In genomic region chr5:18465833-18466681, GRCh38 we compare ENCODE assay signal across 8 cellular contexts.
A peak's percentile ranks its signal among the peaks of the same experiment; 100 is the strongest.
DNase-seq lines count a peak whose midpoint lies in the region; ATAC-seq lines count a peak whose summit lies in the region.

No MANE protein-coding gene starts in this region.

- peak; percentile 86 for ATAC-seq in GM19463 (IDR thresholded peaks at IDR 0.05; ENCODE audit: unreplicated experiment)
- no peak for ATAC-seq in GM21786 (IDR thresholded peaks at IDR 0.05; ENCODE audit: unreplicated experiment)

- H3K4me3 Mint-ChIP-seq in activated T-helper 2 cell treated with anti-CD3 and anti-CD28 coated beads, Interferon-gamma antibody, Interleukin-2, Interleukin-4, amounts not matched to agents 10 μg/mL and 5 μg/mL and 100 μg/mL, durations not matched to agents 14 hours and 24 hours and 36 hours (ENCODE audit: low read depth) = no peak overlapping the region

- H3K27ac Mint-ChIP-seq in activated T-helper 2 cell treated with anti-CD3 and anti-CD28 coated beads, Interferon-gamma antibody, Interleukin-2, Interleukin-4, amounts not matched to agents 10 μg/mL and 5 μg/mL and 100 μg/mL, durations not matched to agents 14 hours and 24 hours and 36 hours = no peak overlapping the region

- no peaks in the 10 kb centered on the region for H3K9me3 Mint-ChIP-seq in activated T-helper 2 cell treated with anti-CD3 and anti-CD28 coated beads, Interferon-gamma antibody, Interleukin-2, Interleukin-4, amounts not matched to agents 10 μg/mL and 5 μg/mL and 100 μg/mL, durations not matched to agents 14 hours and 24 hours and 36 hours

- no peaks in the 10 kb centered on the region for H3K4me1 Mint-ChIP-seq in activated T-helper 2 cell treated with anti-CD3 and anti-CD28 coated beads, Interferon-gamma antibody, Interleukin-2, Interleukin-4, amounts not matched to agents 10 μg/mL and 5 μg/mL and 100 μg/mL, durations not matched to agents 14 hours and 24 hours and 36 hours (ENCODE audit: low read depth)

- intact Hi-C loops in activated T-helper 2 cell treated with anti-CD3 and anti-CD28 coated beads, Interferon-gamma antibody, Interleukin-2, Interleukin-4, amounts not matched to agents 10 μg/mL and 5 μg/mL and 100 μg/mL, durations not matched to agents 14 hours and 24 hours and 36 hours (cut with micrococcal nuclease) = loop anchor here (1.0 kb wide), 1 partner anchor 232 kb away; no protein-coding TSS in a partner anchor

- H3K36me3 Mint-ChIP-seq in activated T-helper 2 cell treated with anti-CD3 and anti-CD28 coated beads, Interferon-gamma antibody, Interleukin-2, Interleukin-4, amounts not matched to agents 10 μg/mL and 5 μg/mL and 100 μg/mL, durations not matched to agents 14 hours and 24 hours and 36 hours (ENCODE audit: low read depth) = no peaks in the 10 kb centered on the region

- DNase-seq in DMS53 (lab: John Stamatoyannopoulos, UW) (peak; percentile 90), HK-2 (ENCODE audit: unreplicated experiment) (peak; percentile 56), NCI-H69 (lab: John Stamatoyannopoulos, UW) (peak; percentile 87), hepatic stellate cell (ENCODE audit: low spot score) (peak; percentile 0)
- peak; percentile 14 for DNase-seq in activated T-helper 2 cell treated with anti-CD3 and anti-CD28 coated beads, Interferon-gamma antibody, Interleukin-2, Interleukin-4, amounts not matched to agents 10 μg/mL and 5 μg/mL and 100 μg/mL, durations not matched to agents 14 hours and 24 hours and 36 hours (ENCODE audit: low spot score)
- DNase-seq in stimulated activated CD4-positive, alpha-beta T cell treated with anti-CD3 and anti-CD28 coated beads, Interleukin-12 subunit alpha, Interleukin-12 subunit beta, amount 100 ng/mL, for 4 hours = peak; percentile 13

- H3K27me3 Mint-ChIP-seq in activated T-helper 2 cell treated with anti-CD3 and anti-CD28 coated beads, Interferon-gamma antibody, Interleukin-2, Interleukin-4, amounts not matched to agents 10 μg/mL and 5 μg/mL and 100 μg/mL, durations not matched to agents 14 hours and 24 hours and 36 hours (ENCODE audit: low read depth) = no peaks in the 10 kb centered on the region

Comparison
In these comparisons a context has a peak if more than half of its experiments do, and no peak if none do; other contexts are left out.
1. DNase-seq: peak in every context shown above with its lines; median percentile 90 in DMS53; 87 in NCI-H69; 56 in HK-2; 14 in activated T-helper 2 cell treated with anti-CD3 and anti-CD28 coated beads, Interferon-gamma antibody, Interleukin-2, Interleukin-4, amounts not matched to agents 10 μg/mL and 5 μg/mL and 100 μg/mL, durations not matched to agents 14 hours and 24 hours and 36 hours; 13 in stimulated activated CD4-positive, alpha-beta T cell treated with anti-CD3 and anti-CD28 coated beads, Interleukin-12 subunit alpha, Interleukin-12 subunit beta, amount 100 ng/mL, for 4 hours; 0 in hepatic stellate cell.